ENCODE assay signal across 14 cellular contexts in genomic region chr3:127675651-127676391, GRCh38. TPM values are rescaled to one million over a fixed set of nuclear protein-coding genes. Genes with fewer than 3 reads are reported as not detected.
DNase-seq lines count a peak whose midpoint lies in the region; ATAC-seq, FAIRE-seq and TF ChIP-seq lines count a peak whose summit lies in the region.
"Had no signal": no experiment of that assay in that cellular context is flagged by ENCODE, and none has a peak within 500 bp of the region (broad histone marks: within the 10 kb centered on the region; RNA-seq: fewer than 3 reads in every experiment).

No MANE protein-coding gene starts in this region.

- intact Hi-C loops in HepG2 (cut with micrococcal nuclease; ENCODE audit: unreplicated experiment), result no loop called here

- no peak for TF ChIP-seq POLR2A in HepG2 (IDR thresholded peaks at IDR 0.05; ENCODE audit: insufficient read depth in 1 of 2, low read depth in 2 of 2, low read length in 2 of 2)

- H3K4me3 Mint-ChIP-seq in WTC11, result no peak overlapping the region

- no peaks in the 10 kb centered on the region for H3K9me3 ChIP-seq in HepG2 (ENCODE audit: low read length)
- H3K9me3 ChIP-seq: A549, esophagus muscularis mucosa, right atrium auricular region had no signal

- peaks cover 3% of the 10 kb centered on the region for H3K27me3 Mint-ChIP-seq in WTC11 (ENCODE audit: low read depth)

- no TSS peak for BruUV-seq in HepG2 (replicated peaks; lab: Mats Ljungman, UMichigan)

- H3K4me1 Mint-ChIP-seq in WTC11, result peaks cover 12% of the 10 kb centered on the region

- ATAC-seq in WTC11, result no peak
- ATAC-seq in HepG2, result no peak
- no peak for ATAC-seq in stimulated activated naive CD8-positive, alpha-beta T cell treated with anti-CD3 and anti-CD28 coated beads, Interleukin-15, Interleukin-2, amounts not matched to agents 100 U/mL and 50 U/mL, for 24 hours
- ATAC-seq in GM19324 (IDR thresholded peaks at IDR 0.05; ENCODE audit: low FRiP score, unreplicated experiment), result no peak
- ATAC-seq: A549 had no signal

- no peak overlapping the region for H3K4me2 ChIP-seq in HepG2 (ENCODE audit: low read depth, low read length)
- H3K4me2 ChIP-seq: A549 had no signal

- peak; percentile 50 for DNase-seq in activated CD8-positive, alpha-beta memory T cell treated with anti-CD3 and anti-CD28 coated beads for 24 hours
- DNase-seq in activated CD8-positive, alpha-beta memory T cell treated with anti-CD3 and anti-CD28 coated beads, Interleukin-2, amount 50 U/mL, for 4 hours, result no peak
- DNase-seq in WTC11 (ENCODE audit: low spot score) (peak; percentile 10), HepG2 (ENCODE audit: low spot score) (no peak), HT-29 (ENCODE audit: low spot score) (no peak), NCI-H1694 treated with DMSO at 0.1 percent for 48 hours (lab: John Stamatoyannopoulos, UW) (no peak)
- DNase-seq in stimulated activated naive CD8-positive, alpha-beta T cell treated with anti-CD3 and anti-CD28 coated beads, Interleukin-15, Interleukin-2, amounts not matched to agents 100 U/mL and 50 U/mL, for 24 hours, result peak; percentile 1
- DNase-seq: activated CD8-positive, alpha-beta memory T cell treated with anti-CD3 and anti-CD28 coated beads, Interleukin-2, amount 50 U/mL, for 48 hours; kidney glomerular epithelial cell had no signal

- H3K9me3 Mint-ChIP-seq in WTC11, result no peaks in the 10 kb centered on the region

- TF ChIP-seq CTCF in WTC11 (IDR thresholded peaks at IDR 0.05) (no peak), HepG2 (CRISPR knock-in tag; IDR thresholded peaks at IDR 0.05) (no peak)

- peak overlapping the region; percentile 70; the same call in 1 of the 2 replicates for H3K27ac Mint-ChIP-seq in WTC11

- no peak for FAIRE-seq in HepG2 (lab: Jason Lieb, UNC)
- FAIRE-seq: A549, GM19239 had no signal

- H3K79me2 ChIP-seq in HepG2 (ENCODE audit: insufficient read depth, low read length), result no peaks in the 10 kb centered on the region

- H3K9ac ChIP-seq in HepG2 (ENCODE audit: insufficient read depth, low read depth, low read length), result no peak overlapping the region

- CTCF ChIA-PET in WTC11 (lab: Charles Lee), result interaction anchor here (1.1 kb wide), 1 partner anchor 20 kb away, joined by 3 read pairs; no protein-coding TSS in a partner anchor
- CTCF ChIA-PET in HepG2 (lab: Yijun Ruan, JAX; ENCODE audit: low intra/inter-chr PET ratio, low total read pairs), result no interaction called here

- TF ChIP-seq RAD21 in HepG2 (CRISPR knock-in tag; IDR thresholded peaks at IDR 0.05), result no peak

- H4K20me1 ChIP-seq in HepG2 (ENCODE audit: insufficient read depth, low read length), result no peaks in the 10 kb centered on the region

- 79% methylated on average over 22 of the region's 29 CpGs for WGBS in HepG2 (ENCODE audit: low lambda C conversion rate)

- no peak overlapping the region for H3K4me3 ChIP-seq in HepG2 (replicated peaks in 1 of 3; ENCODE audit: insufficient read depth in 1 of 3, low read depth in 2 of 3, low read length in 3 of 3)
- H3K4me3 ChIP-seq: A549, esophagus muscularis mucosa, right atrium auricular region had no signal

- H3K4me1 ChIP-seq in HepG2 (ENCODE audit: insufficient read depth, low read length), result peaks cover 19% of the 10 kb centered on the region

- in situ Hi-C loops in HepG2 (cut with HindIII; ENCODE audit: extremely low pct_ligation_motif_present, low pct_unique_long_range_greater_than_20kb), result no loop called here

- H2AFZ ChIP-seq in HepG2 (ENCODE audit: low read length), result no peak overlapping the region

- H3K27ac ChIP-seq in HepG2 (ENCODE audit: extremely low read length, insufficient read depth, low read length), result no peak overlapping the region
- H3K27ac ChIP-seq: A549, esophagus muscularis mucosa, right atrium auricular region had no signal

- no peaks in the 10 kb centered on the region for H3K36me3 ChIP-seq in HepG2 (replicated peaks in 1 of 2; ENCODE audit: control insufficient read depth in 1 of 2, insufficient read depth in 2 of 2, low read length in 2 of 2)

- TF ChIP-seq EP300 in HepG2 (IDR thresholded peaks at IDR 0.05; ENCODE audit: low read depth in 2 of 2, low read length in 2 of 2) (no peak), HepG2 (CRISPR knock-in tag; IDR thresholded peaks at IDR 0.05; ENCODE audit: borderline replicate concordance) (no peak)

- H3K36me3 Mint-ChIP-seq in WTC11, result no peaks in the 10 kb centered on the region

- POLR2A ChIA-PET in WTC11 (lab: Charles Lee) (no interaction called here), HepG2 (lab: Yijun Ruan, JAX) (no interaction called here)

- peaks cover 0 to 4% of the 10 kb centered on the region in 2 experiments; a peak in 1 of 5 replicates for H3K27me3 ChIP-seq in HepG2 (ENCODE audit: control insufficient read depth in 1 of 2, insufficient read depth in 2 of 2, low read length in 2 of 2)
- H3K27me3 ChIP-seq: esophagus muscularis mucosa, right atrium auricular region had no signal

TF ChIP-seq in WTC11, 78 proteins besides CTCF, POLR2A, EP300 and RAD21 (continues in another document):
- TF ChIP-seq ELF4 (CRISPR knock-in tag; IDR thresholded peaks at IDR 0.05; ENCODE audit: low read depth) (no peak), HMGA2 (CRISPR knock-in tag; IDR thresholded peaks at IDR 0.05) (no peak), TP53 (CRISPR knock-in tag; IDR thresholded peaks at IDR 0.05) (no peak), MAX (CRISPR knock-in tag; IDR thresholded peaks at IDR 0.05) (no peak), EMX1 (CRISPR knock-in tag; IDR thresholded peaks at IDR 0.05) (no peak)

TF ChIP-seq in HepG2, 621 proteins besides CTCF, POLR2A, EP300 and RAD21 (continues in another document):
- TF ChIP-seq RFX3 (CRISPR knock-in tag; IDR thresholded peaks at IDR 0.05), result no peak

RNA-seq across cellular contexts. Expression of gene ABTB1, which starts 3.1 kb away (rescaled TPM):
- total RNA-seq in WTC11 (2021), result 9.3 to 12.5 TPM (median 9.9 TPM) in 3 replicates
- total RNA-seq in HepG2 (2016; rRNA removed; fragmentation: Illumina TruSeq; extraction: Trizol), result 0.24 and 0.42 TPM in 2 replicates
- 0.09 and 0.30 TPM in 2 replicates for total RNA-seq in HepG2 (2016; cell fraction: cytosol; rRNA removed; fragmentation: Illumina TruSeq; extraction: Trizol; ENCODE audit: low read depth)
- total RNA-seq in HepG2 (2016; cell fraction: insoluble cytoplasmic fraction; rRNA removed; fragmentation: Illumina TruSeq; extraction: Trizol), result 0.13 and 0.30 TPM in 2 replicates
- total RNA-seq in HepG2 (2016; cell fraction: membrane; rRNA removed; fragmentation: Illumina TruSeq; extraction: Trizol), result 0.56 and 0.72 TPM in 2 replicates
- total RNA-seq in HepG2 (2016; cell fraction: nucleus; rRNA removed; fragmentation: Illumina TruSeq; extraction: Trizol), result 1.0 and 2.3 TPM in 2 replicates
- 14.5 and 17.9 TPM in 2 replicates for polyA plus RNA-seq in HepG2 (2011; rRNA removed)
- 12.3 and 15.2 TPM in 2 replicates for polyA plus RNA-seq in HepG2 (2011; cell fraction: cytosol; rRNA removed)
- polyA plus RNA-seq in HepG2 (2011; cell fraction: nucleus; rRNA removed), result 97.1 and 99.3 TPM in 2 replicates
- polyA plus RNA-seq in HepG2 (2012), result 7.0 and 10.3 TPM in 2 replicates
- 0.44 and 0.71 TPM in 2 replicates for polyA plus RNA-seq in HepG2 (2016; cell fraction: cytosol; fragmentation: Illumina TruSeq; extraction: Trizol; ENCODE audit: low read depth)
- 0.98 and 1.0 TPM in 2 replicates for polyA plus RNA-seq in HepG2 (2016; cell fraction: insoluble cytoplasmic fraction; fragmentation: Illumina TruSeq; extraction: Trizol; ENCODE audit: low read depth)
- 0.39 and 0.88 TPM in 2 replicates for polyA plus RNA-seq in HepG2 (2016; cell fraction: membrane; fragmentation: Illumina TruSeq; extraction: Trizol; ENCODE audit: low read depth)
- 2.9 and 3.4 TPM in 2 replicates for polyA plus RNA-seq in HepG2 (2016; cell fraction: nucleus; fragmentation: Illumina TruSeq; extraction: Trizol; ENCODE audit: insufficient read depth, low read depth)
- 33.1 and 57.2 TPM in 2 replicates for polyA minus RNA-seq in HepG2 (2011; rRNA and poly(A)+ RNA removed; ENCODE audit: low replicate concordance)
- polyA minus RNA-seq in HepG2 (2011; cell fraction: cytosol; rRNA and poly(A)+ RNA removed), result 6.9 and 10.2 TPM in 2 replicates
- polyA minus RNA-seq in HepG2 (2011; cell fraction: nucleus; rRNA and poly(A)+ RNA removed), result 15.7 and 18.6 TPM in 2 replicates
- 5.5 and 10.1 TPM in 2 replicates for total RNA-seq in HT-29 (2014; rRNA removed; shearing (Covaris generic))

RNA-seq across cellular contexts. Expression of gene PODXL2, which starts 46.8 kb away (rescaled TPM):
- 33.6 to 38.8 TPM (median 37.8 TPM) in 3 replicates for total RNA-seq in WTC11 (2021)
- total RNA-seq in HepG2 (2016; rRNA removed; fragmentation: Illumina TruSeq; extraction: Trizol), result 13.5 and 25.1 TPM in 2 replicates
- 11.1 and 12.1 TPM in 2 replicates for total RNA-seq in HepG2 (2016; cell fraction: cytosol; rRNA removed; fragmentation: Illumina TruSeq; extraction: Trizol; ENCODE audit: low read depth)
- 12.9 and 25.2 TPM in 2 replicates for total RNA-seq in HepG2 (2016; cell fraction: insoluble cytoplasmic fraction; rRNA removed; fragmentation: Illumina TruSeq; extraction: Trizol)
- 17.4 and 19.2 TPM in 2 replicates for total RNA-seq in HepG2 (2016; cell fraction: membrane; rRNA removed; fragmentation: Illumina TruSeq; extraction: Trizol)
- total RNA-seq in HepG2 (2016; cell fraction: nucleus; rRNA removed; fragmentation: Illumina TruSeq; extraction: Trizol), result 22.7 and 24.9 TPM in 2 replicates
- 20.4 and 31.7 TPM in 2 replicates for polyA plus RNA-seq in HepG2 (2011; rRNA removed)
- polyA plus RNA-seq in HepG2 (2011; cell fraction: cytosol; rRNA removed), result 24.7 and 33.2 TPM in 2 replicates
- 25.3 and 29.3 TPM in 2 replicates for polyA plus RNA-seq in HepG2 (2011; cell fraction: nucleus; rRNA removed)
- polyA plus RNA-seq in HepG2 (2012), result 12.3 and 15.4 TPM in 2 replicates
- polyA plus RNA-seq in HepG2 (2016; cell fraction: cytosol; fragmentation: Illumina TruSeq; extraction: Trizol; ENCODE audit: low read depth), result 13.5 and 14.7 TPM in 2 replicates
- 12.3 and 15.0 TPM in 2 replicates for polyA plus RNA-seq in HepG2 (2016; cell fraction: insoluble cytoplasmic fraction; fragmentation: Illumina TruSeq; extraction: Trizol; ENCODE audit: low read depth)
- polyA plus RNA-seq in HepG2 (2016; cell fraction: membrane; fragmentation: Illumina TruSeq; extraction: Trizol; ENCODE audit: low read depth), result 18.5 and 19.8 TPM in 2 replicates
- polyA plus RNA-seq in HepG2 (2016; cell fraction: nucleus; fragmentation: Illumina TruSeq; extraction: Trizol; ENCODE audit: insufficient read depth, low read depth), result 39.4 and 41.1 TPM in 2 replicates
- 19.7 and 24.8 TPM in 2 replicates for polyA minus RNA-seq in HepG2 (2011; rRNA and poly(A)+ RNA removed; ENCODE audit: low replicate concordance)
- 10.5 and 11.6 TPM in 2 replicates for polyA minus RNA-seq in HepG2 (2011; cell fraction: cytosol; rRNA and poly(A)+ RNA removed)
- polyA minus RNA-seq in HepG2 (2011; cell fraction: nucleus; rRNA and poly(A)+ RNA removed), result 5.3 and 7.3 TPM in 2 replicates
- 41.7 and 42.0 TPM in 2 replicates for total RNA-seq in HT-29 (2014; rRNA removed; shearing (Covaris generic))

Comparison
In these comparisons a context has a peak if more than half of its experiments do, and no peak if none do; other contexts are left out.
1. DNase-seq: peak in activated CD8-positive, alpha-beta memory T cell treated with anti-CD3 and anti-CD28 coated beads for 24 hours (single experiment), WTC11 (single experiment) and stimulated activated naive CD8-positive, alpha-beta T cell treated with anti-CD3 and anti-CD28 coated beads, Interleukin-15, Interleukin-2, amounts not matched to agents 100 U/mL and 50 U/mL, for 24 hours (single experiment); none in activated CD8-positive, alpha-beta memory T cell treated with anti-CD3 and anti-CD28 coated beads, Interleukin-2, amount 50 U/mL, for 4 hours (single experiment), HepG2 (single experiment), HT-29 (single experiment) and NCI-H1694 treated with DMSO at 0.1 percent for 48 hours (single experiment).